ENCODE assay signal across 2 cellular contexts in the genomic region with DNA sequence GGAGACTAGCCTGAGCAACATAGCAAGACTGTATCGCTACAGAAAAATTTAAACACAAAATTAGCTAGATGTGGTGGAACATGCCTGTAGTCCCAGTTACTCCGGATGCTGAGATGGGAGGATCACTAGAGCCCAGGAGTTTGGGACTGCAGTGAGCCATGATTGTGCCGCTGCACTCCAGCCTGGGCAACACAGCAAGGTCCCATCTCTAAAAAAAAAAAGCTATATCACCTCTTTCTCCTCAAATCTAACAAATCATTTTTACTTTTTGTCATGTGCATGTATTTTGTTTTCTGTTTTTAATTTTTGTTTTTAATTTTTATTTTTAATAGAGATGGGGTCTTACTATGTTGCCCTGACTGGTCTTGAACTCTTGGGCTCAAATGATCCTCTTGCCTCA.
TF ChIP-seq lines count a peak whose summit lies in the region.

No MANE protein-coding gene starts in this region.

TF ChIP-seq in HepG2, 621 proteins besides CTCF, POLR2A, EP300 and RAD21:
- TF ChIP-seq ZNF121 (CRISPR knock-in tag; IDR thresholded peaks at IDR 0.05) (0 out of 2 replicates have a peak, but pooled peaks have one; percentile 38), FOXO1 (CRISPR knock-in tag; IDR thresholded peaks at IDR 0.05) (no peak)
TF ChIP-seq in HepG2: peak in this region for 1.

TF ChIP-seq in WTC11, 78 proteins besides CTCF, POLR2A, EP300 and RAD21:
- TF ChIP-seq KAT7 (CRISPR knock-in tag; IDR thresholded peaks at IDR 0.05; ENCODE audit: borderline replicate concordance) (no peak), CREM (CRISPR knock-in tag; IDR thresholded peaks at IDR 0.05) (no peak), ZNF121 (CRISPR knock-in tag; IDR thresholded peaks at IDR 0.05) (peak; percentile 58; the same call in 1 of the 2 replicates), FOXK1 (CRISPR knock-in tag; IDR thresholded peaks at IDR 0.05) (no peak)
TF ChIP-seq in WTC11: peak in this region for 1.
